In the genomic region with DNA sequence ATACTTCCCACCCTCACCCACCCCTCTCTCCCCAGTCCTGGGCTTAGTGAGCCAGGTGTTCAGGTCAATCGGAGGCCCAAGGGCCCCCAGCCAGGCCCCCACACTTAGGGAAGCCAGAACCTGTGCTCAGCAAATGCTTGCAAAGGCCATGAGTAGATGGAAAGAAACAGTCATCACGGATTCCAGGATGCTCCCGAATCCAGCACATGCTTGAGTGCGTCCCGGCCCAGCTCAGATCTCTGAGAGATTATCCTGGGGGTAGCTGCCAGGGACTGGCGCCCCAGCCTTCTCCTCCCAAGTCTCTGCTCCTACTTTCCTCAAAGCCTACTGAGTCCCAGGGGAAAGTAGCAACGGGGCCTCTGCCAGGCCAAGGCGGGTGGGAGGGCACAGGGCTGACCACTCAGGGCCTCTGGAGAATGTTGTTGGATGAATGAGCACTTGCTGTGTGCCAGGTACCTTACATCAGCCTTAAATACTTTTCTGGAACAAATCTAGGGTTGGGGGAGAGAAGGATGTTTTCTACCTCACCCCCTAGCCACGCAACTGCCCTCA, we compare ENCODE assay signal across 25 cellular contexts.
"Had no signal": no experiment of that assay in that cellular context is flagged by ENCODE, and none has a peak within 500 bp of the region (broad histone marks: within the 10 kb centered on the region; RNA-seq: fewer than 3 reads in every experiment).

No MANE protein-coding gene starts in this region.

- H3K27me3 ChIP-seq: breast epithelium had no signal

- H3K9me3 ChIP-seq: breast epithelium, gastrocnemius medialis, heart left ventricle, neutrophil, transverse colon had no signal

- FAIRE-seq: TTC549 had no signal

- H3K4me1 ChIP-seq: breast epithelium, gastrocnemius medialis, heart left ventricle, transverse colon had no signal

- ATAC-seq: activated CD8-positive, alpha-beta T cell treated with anti-CD3 and anti-CD28 coated beads, Interleukin-2, amount 10 ng/mL, durations not matched to agents 7 days and 5 days; effector memory CD8-positive, alpha-beta T cell; gastrocnemius medialis; heart left ventricle; left colon; naive thymus-derived CD4-positive, alpha-beta T cell; WTC11 had no signal

- DNase-seq: activated CD4-positive, alpha-beta T cell treated with anti-CD3 and anti-CD28 coated beads for 4 hours; activated CD8-positive, alpha-beta memory T cell treated with anti-CD3 and anti-CD28 coated beads, Interleukin-2, amount 50 U/mL, for 4 hours; activated CD8-positive, alpha-beta T cell treated with anti-CD3 and anti-CD28 coated beads, Interleukin-2, amount 10 ng/mL, durations not matched to agents 7 days and 5 days; activated naive CD8-positive, alpha-beta T cell treated with anti-CD3 and anti-CD28 coated beads, Interleukin-2, amount 10 ng/mL, durations not matched to agents 7 days and 5 days; anterior cingulate cortex; cerebellar nuclear complex; dermis blood vessel endothelial cell; effector memory CD8-positive, alpha-beta T cell; gastrocnemius medialis; heart left ventricle; left colon; naive thymus-derived CD4-positive, alpha-beta T cell; stimulated activated CD4-positive, alpha-beta T cell treated with anti-CD3 and anti-CD28 coated beads, Interleukin-4, amount 100 ng/mL, for 4 hours; stimulated activated CD8-positive, alpha-beta memory T cell treated with anti-CD3 and anti-CD28 coated beads, Interleukin-4, amount 100 ng/mL, for 48 hours; stimulated activated naive CD4-positive, alpha-beta T cell treated with Interleukin-2 at 50 U/mL for 16 hours; substantia nigra; SW 1271; transverse colon had no signal

- H3K27ac ChIP-seq: epithelial cell of prostate, gastrocnemius medialis, heart left ventricle, neutrophil, transverse colon had no signal

- H3K4me3 ChIP-seq: breast epithelium, gastrocnemius medialis, heart left ventricle, lung, skin epidermis, transverse colon had no signal

- H3K36me3 ChIP-seq: breast epithelium, gastrocnemius medialis, heart left ventricle, neutrophil, transverse colon had no signal
